ENCODE assay signal across 10 cellular contexts in genomic region chr1:110383311-110383990, GRCh38. TPM values are rescaled to one million over a fixed set of nuclear protein-coding genes. Genes with fewer than 3 reads are reported as not detected.
DNase-seq lines count a peak whose midpoint lies in the region; ATAC-seq, FAIRE-seq and TF ChIP-seq lines count a peak whose summit lies in the region.
"Had no signal": no experiment of that assay in that cellular context is flagged by ENCODE, and none has a peak within 500 bp of the region (broad histone marks: within the 10 kb centered on the region; RNA-seq: fewer than 3 reads in every experiment).

No MANE protein-coding gene starts in this region.

- no peak overlapping the region for H3K4me2 ChIP-seq in K562 (ENCODE audit: insufficient read depth, low read length)

- WGBS in K562 (ENCODE audit: insufficient coverage, low coverage, missing lambda C conversion rate): 72% methylated on average over 4 of the region's 5 CpGs

- intact Hi-C loops in K562 (cut with micrococcal nuclease): no loop called here

- no peaks in the 10 kb centered on the region for H3K9me3 ChIP-seq in K562 (replicated peaks; ENCODE audit: control insufficient read depth, insufficient read depth, low read depth, low read length)

- peaks cover 46% of the 10 kb centered on the region for H3K36me3 ChIP-seq in K562 (ENCODE audit: control insufficient read depth, insufficient read depth, low read length)

- H3K9me1 ChIP-seq in K562 (ENCODE audit: control insufficient read depth, insufficient read depth, low read length): no peaks in the 10 kb centered on the region

- TF ChIP-seq EP300 in K562 (IDR thresholded peaks at IDR 0.05; ENCODE audit: low read length): no peak

- in situ Hi-C loops in K562 (cut with MboI): no loop called here

- H3K4me3 Mint-ChIP-seq in nephron: no peak overlapping the region
- H3K4me3 Mint-ChIP-seq in chondrocyte (ENCODE audit: unreplicated experiment): no peak overlapping the region

- POLR2A ChIA-PET in K562 (lab: Yijun Ruan, JAX): interaction anchor here (0.9 to 3.9 kb wide), 6 partner anchors 11 to 45 kb away, joined by 3 to 17 read pairs (median 12); partner anchors contain the start of gene RBM15

- H3K4me1 Mint-ChIP-seq in nephron (peaks cover 6% of the 10 kb centered on the region), chondrocyte (ENCODE audit: low read depth) (peaks cover 10% of the 10 kb centered on the region)

- no peak overlapping the region for H3K9ac ChIP-seq in K562 (ENCODE audit: insufficient read depth in 1 of 2, low read depth in 2 of 2, low read length in 2 of 2)

- BruUV-seq in K562 (replicated peaks; lab: Mats Ljungman, UMichigan): no TSS peak

- no peak for FAIRE-seq in K562 (lab: Jason Lieb, UNC)

- TF ChIP-seq RAD21 in K562 (CRISPR knock-in tag; conservative IDR thresholded peaks at IDR 0.05 in 1 of 2, IDR thresholded peaks at IDR 0.05 in 1 of 2): no peak

- peak; percentile 56 for DNase-seq in EL
- peak; percentile 27 for DNase-seq in MV-4-11 (lab: John Stamatoyannopoulos, UW)
- DNase-seq in K562 (ENCODE audit: extremely low read depth in 1 of 4, low spot score in 3 of 4): peak in 1 of 4 experiments; percentile 16
- DNase-seq in NCI-H2196 treated with DMSO at 0.1 percent for 48 hours (lab: John Stamatoyannopoulos, UW; ENCODE audit: unreplicated experiment): no peak
- DNase-seq in chondrocyte (ENCODE audit: low spot score): no peak
- DNase-seq: activated CD4-positive, CD25-positive, alpha-beta regulatory T cell treated with anti-CD3 and anti-CD28 coated beads, Interleukin-2, amount 50 U/mL, for 72 hours; NCI-H510A treated with DMSO at 0.1 percent for 48 hours had no signal

- no peaks in the 10 kb centered on the region for H3K79me2 ChIP-seq in K562 (ENCODE audit: control insufficient read depth, insufficient read depth, low read length)

- H3K27ac ChIP-seq in K562 (ENCODE audit: extremely low read depth, low read depth, low read length): no peak overlapping the region

- no peaks in the 10 kb centered on the region for H3K27me3 Mint-ChIP-seq in nephron (ENCODE audit: low read depth)
- H3K27me3 Mint-ChIP-seq in chondrocyte (ENCODE audit: low read depth): no peaks in the 10 kb centered on the region

- TF ChIP-seq CTCF in K562 (IDR thresholded peaks at IDR 0.05 in 2 of 3, conservative IDR thresholded peaks at IDR 0.05 in 1 of 3; ENCODE audit: insufficient read depth in 2 of 3, low read depth in 1 of 3, low read length in 3 of 3) (no peak), nephron (IDR thresholded peaks at IDR 0.05; ENCODE audit: unreplicated experiment in 3 of 3) (no peak), chondrocyte (IDR thresholded peaks at IDR 0.05) (no peak)

- H4K20me1 ChIP-seq in K562 (replicated peaks; ENCODE audit: control insufficient read depth, insufficient read depth, low read length): no peaks in the 10 kb centered on the region

- ATAC-seq in K562 (0 out of 3 replicates have a peak, but pooled peaks have one; percentile 20), HG03097 (IDR thresholded peaks at IDR 0.05; ENCODE audit: low FRiP score, unreplicated experiment) (no peak), GM21526 (IDR thresholded peaks at IDR 0.05; ENCODE audit: low FRiP score, unreplicated experiment) (no peak)

- no peaks in the 10 kb centered on the region for H3K27me3 ChIP-seq in K562 (ENCODE audit: control insufficient read depth in 2 of 2, insufficient read depth in 2 of 2, low read length in 2 of 2)

- no peaks in the 10 kb centered on the region for H3K4me1 ChIP-seq in K562 (replicated peaks in 1 of 2; ENCODE audit: control insufficient read depth in 2 of 2, insufficient read depth in 2 of 2, low read length in 2 of 2)

- H3K9me3 Mint-ChIP-seq in nephron (no peaks in the 10 kb centered on the region), chondrocyte (ENCODE audit: low read depth) (no peaks in the 10 kb centered on the region)

- H3K27ac Mint-ChIP-seq in nephron (peak overlapping the region in 2 of 3 experiments; percentile 20 to 55), chondrocyte (ENCODE audit: unreplicated experiment) (no peak overlapping the region)

- CTCF ChIA-PET in K562 (lab: Yijun Ruan, JAX; ENCODE audit: low intra/inter-chr PET ratio): interaction anchor here (0.6 to 0.7 kb wide), 2 partner anchors 42 to 1576 kb away, joined by 3 to 4 read pairs; no protein-coding TSS in a partner anchor

- no peak overlapping the region for H3K4me3 ChIP-seq in K562

- H3K36me3 Mint-ChIP-seq in nephron (ENCODE audit: low read depth) (peaks cover 31% of the 10 kb centered on the region), chondrocyte (ENCODE audit: low read depth) (peaks cover 12% of the 10 kb centered on the region)

- no peak for TF ChIP-seq POLR2A in K562 (conservative IDR thresholded peaks at IDR 0.05)

- H2AFZ ChIP-seq in K562 (ENCODE audit: low read depth, low read length): no peak overlapping the region

TF ChIP-seq in K562, 482 proteins besides CTCF, POLR2A, EP300 and RAD21 (continues in another document):
- no peak for TF ChIP-seq TRIM24 (IDR thresholded peaks at IDR 0.05)
- no peak for TF ChIP-seq SMARCB1 (IDR thresholded peaks at IDR 0.05; ENCODE audit: insufficient read length, low read depth)
- TF ChIP-seq ZNF316 (IDR thresholded peaks at IDR 0.05): peak; percentile 67
- TF ChIP-seq RAD51 (IDR thresholded peaks at IDR 0.05; ENCODE audit: borderline replicate concordance, low read depth): no peak
- TF ChIP-seq TOE1 (IDR thresholded peaks at IDR 0.05; ENCODE audit: borderline replicate concordance): no peak
- no peak for TF ChIP-seq TOE1 (CRISPR knock-in tag; IDR thresholded peaks at IDR 0.05; ENCODE audit: borderline replicate concordance, low read depth)
- no peak for TF ChIP-seq ZNF282 (CRISPR knock-in tag; IDR thresholded peaks at IDR 0.05)
- peak; percentile 55 for TF ChIP-seq GABPA (tag; conservative IDR thresholded peaks at IDR 0.05; ENCODE audit: low read depth)

RNA-seq across cellular contexts. Expression of gene SLC16A4, which starts 7.4 kb away (rescaled TPM):
- 1.0 and 3.1 TPM in 2 replicates for total RNA-seq in K562 (2011; cell fraction: chromatin; rRNA removed; ENCODE audit: low replicate concordance)
- total RNA-seq in K562 (2011; cell fraction: nucleolus; rRNA removed): 0.39 TPM in 1 of 2 replicates, not detected in the other
- total RNA-seq in K562 (2011; cell fraction: nucleoplasm; rRNA removed): 1.0 and 1.5 TPM in 2 replicates
- total RNA-seq in K562 (2014; rRNA removed) (0.16 TPM in 1 of 2 replicates, not detected in the other), K562 (2014; rRNA removed; fragmentation: Illumina TruSeq; extraction: Trizol) (0.19 and 0.29 TPM in 2 replicates), K562 (2015; rRNA removed; fragmentation: Illumina TruSeq; extraction: Trizol) (0.04 TPM in 1 of 2 replicates, not detected in the other), K562 (2021) (0.07 and 0.29 TPM in 2 replicates), chondrocyte (16.5 to 23.9 TPM (median 17.0 TPM) in 3 replicates)
- polyA plus RNA-seq in K562 (2011; rRNA removed) (0.31 and 0.39 TPM in 2 replicates), K562 (2014; fragmentation: Illumina TruSeq; extraction: Trizol) (0.12 and 0.26 TPM in 2 replicates), K562 (2014; fragmentation: Nextera tagmentation; extraction: Ambion mirVana) (under 1 TPM; 0.20 to 0.23 TPM), K562 (2014; rRNA removed) (0.16 and 0.34 TPM in 2 replicates)
- polyA plus RNA-seq in K562 (2011; cell fraction: cytosol; rRNA removed): 0.04 and 0.46 TPM in 2 replicates
- polyA plus RNA-seq in K562 (2011; cell fraction: nucleus; rRNA removed): 0.38 and 0.90 TPM in 2 replicates
- polyA plus RNA-seq in K562 (2012): 0.39 and 0.97 TPM in 2 replicates
- polyA minus RNA-seq in K562 (2011; rRNA and poly(A)+ RNA removed): 0.07 and 0.78 TPM in 2 replicates
- polyA minus RNA-seq in K562 (2011; cell fraction: cytosol; rRNA and poly(A)+ RNA removed): not detected in 2 replicates
- polyA minus RNA-seq in K562 (2011; cell fraction: nucleus; rRNA and poly(A)+ RNA removed): 0.22 TPM in 1 of 2 replicates, not detected in the other

RNA-seq across cellular contexts. Expression of gene LAMTOR5, which starts 24.0 kb away (rescaled TPM):
- 40.9 and 52.1 TPM in 2 replicates for total RNA-seq in K562 (2011; cell fraction: chromatin; rRNA removed; ENCODE audit: low replicate concordance)
- 63.2 and 70.9 TPM in 2 replicates for total RNA-seq in K562 (2011; cell fraction: nucleolus; rRNA removed)
- total RNA-seq in K562 (2011; cell fraction: nucleoplasm; rRNA removed): 77.4 and 94.5 TPM in 2 replicates
- total RNA-seq in K562 (2014; rRNA removed) (191 and 206 TPM in 2 replicates), K562 (2014; rRNA removed; fragmentation: Illumina TruSeq; extraction: Trizol) (123 and 130 TPM in 2 replicates), K562 (2015; rRNA removed; fragmentation: Illumina TruSeq; extraction: Trizol) (107 and 118 TPM in 2 replicates), K562 (2021) (169 and 198 TPM in 2 replicates), chondrocyte (97.1 to 112 TPM (median 104 TPM) in 3 replicates)
- polyA plus RNA-seq in K562 (2011; rRNA removed) (537 and 538 TPM in 2 replicates), K562 (2014; fragmentation: Illumina TruSeq; extraction: Trizol) (229 and 241 TPM in 2 replicates), K562 (2014; fragmentation: Nextera tagmentation; extraction: Ambion mirVana) (100 to 1,000 TPM; 648 to 712 TPM), K562 (2014; rRNA removed) (320 and 438 TPM in 2 replicates)
- 530 and 732 TPM in 2 replicates for polyA plus RNA-seq in K562 (2011; cell fraction: cytosol; rRNA removed)
- polyA plus RNA-seq in K562 (2011; cell fraction: nucleus; rRNA removed): 174 and 259 TPM in 2 replicates
- polyA plus RNA-seq in K562 (2012): 318 and 451 TPM in 2 replicates
- 150 and 153 TPM in 2 replicates for polyA minus RNA-seq in K562 (2011; rRNA and poly(A)+ RNA removed)
- 52.8 and 60.1 TPM in 2 replicates for polyA minus RNA-seq in K562 (2011; cell fraction: cytosol; rRNA and poly(A)+ RNA removed)
- polyA minus RNA-seq in K562 (2011; cell fraction: nucleus; rRNA and poly(A)+ RNA removed): 27.1 and 59.8 TPM in 2 replicates

RNA-seq across cellular contexts. Expression of gene RBM15, which starts 44.3 kb away (rescaled TPM):
- total RNA-seq in K562 (2011; cell fraction: chromatin; rRNA removed; ENCODE audit: low replicate concordance): 242 and 282 TPM in 2 replicates
- total RNA-seq in K562 (2011; cell fraction: nucleolus; rRNA removed): 217 and 228 TPM in 2 replicates
- 127 and 197 TPM in 2 replicates for total RNA-seq in K562 (2011; cell fraction: nucleoplasm; rRNA removed)
- 63.4 and 67.7 TPM in 2 replicates for total RNA-seq in K562 (2014; rRNA removed)
- total RNA-seq in K562 (2014; rRNA removed; fragmentation: Illumina TruSeq; extraction: Trizol): 43.4 and 45.3 TPM in 2 replicates
- 57.6 and 58.3 TPM in 2 replicates for total RNA-seq in K562 (2015; rRNA removed; fragmentation: Illumina TruSeq; extraction: Trizol)
- total RNA-seq in K562 (2021): 53.4 and 56.1 TPM in 2 replicates
- polyA plus RNA-seq in K562 (2011; rRNA removed): 28.2 and 32.1 TPM in 2 replicates
- polyA plus RNA-seq in K562 (2011; cell fraction: cytosol; rRNA removed): 25.2 and 25.5 TPM in 2 replicates
- polyA plus RNA-seq in K562 (2011; cell fraction: nucleus; rRNA removed): 67.3 and 94.0 TPM in 2 replicates
- polyA plus RNA-seq in K562 (2012): 11.9 and 12.9 TPM in 2 replicates
- polyA plus RNA-seq in K562 (2014; fragmentation: Illumina TruSeq; extraction: Trizol): 16.9 and 17.1 TPM in 2 replicates
- 1 to 10 TPM; 2.4 to 4.7 TPM for polyA plus RNA-seq in K562 (2014; fragmentation: Nextera tagmentation; extraction: Ambion mirVana)
- polyA plus RNA-seq in K562 (2014; rRNA removed): 25.2 and 29.1 TPM in 2 replicates
- 164 and 169 TPM in 2 replicates for polyA minus RNA-seq in K562 (2011; rRNA and poly(A)+ RNA removed)
- polyA minus RNA-seq in K562 (2011; cell fraction: cytosol; rRNA and poly(A)+ RNA removed): 57.9 and 59.4 TPM in 2 replicates
- 287 and 388 TPM in 2 replicates for polyA minus RNA-seq in K562 (2011; cell fraction: nucleus; rRNA and poly(A)+ RNA removed)
- total RNA-seq in chondrocyte: 17.4 to 21.3 TPM (median 19.0 TPM) in 3 replicates

Comparison
In these comparisons a context has a peak if more than half of its experiments do, and no peak if none do; other contexts are left out.
1. DNase-seq: peak in EL (single experiment) and MV-4-11 (single experiment); none in NCI-H2196 treated with DMSO at 0.1 percent for 48 hours (single experiment) and chondrocyte (single experiment).